8 cellular contexts compared by ENCODE assay signal in genomic region chr1:209899948-209900347, GRCh38. TPM values are rescaled to one million over a fixed set of nuclear protein-coding genes. Genes with fewer than 3 reads are reported as not detected.
DNase-seq lines count a peak whose midpoint lies in the region; ATAC-seq and TF ChIP-seq lines count a peak whose summit lies in the region.

No MANE protein-coding gene starts in this region.

- H3K9me3 Mint-ChIP-seq in activated CD8-positive, alpha-beta T cell treated with anti-CD3 and anti-CD28 coated beads for 36 hours = no peaks in the 10 kb centered on the region

- no peaks in the 10 kb centered on the region for H3K27me3 ChIP-seq in parathyroid adenoma (ENCODE audit: control insufficient read depth, insufficient read depth, low read length)
- H3K27me3 ChIP-seq in tibial nerve = no peaks in the 10 kb centered on the region

- H3K9ac ChIP-seq in parathyroid adenoma = no peak overlapping the region

- DNase-seq in activated CD4-positive, alpha-beta T cell treated with anti-CD3 and anti-CD28 coated beads for 48 hours = peak; percentile 50
- no peak for DNase-seq in activated CD4-positive, alpha-beta T cell treated with anti-CD3 and anti-CD28 coated beads, Interleukin-2, amount 50 U/mL, for 4 hours
- DNase-seq in activated CD8-positive, alpha-beta T cell treated with anti-CD3 and anti-CD28 coated beads for 36 hours = peak; percentile 48
- DNase-seq in tibial nerve (ENCODE audit: low spot score in 2 of 2) = no peak
- DNase-seq in globus pallidus (ENCODE audit: low spot score) = no peak

- no peaks in the 10 kb centered on the region for H3K79me2 ChIP-seq in parathyroid adenoma

- no peak overlapping the region for H3K4me3 Mint-ChIP-seq in activated CD8-positive, alpha-beta T cell treated with anti-CD3 and anti-CD28 coated beads for 36 hours

- no peak overlapping the region for H3K27ac Mint-ChIP-seq in activated CD8-positive, alpha-beta T cell treated with anti-CD3 and anti-CD28 coated beads for 36 hours

- TF ChIP-seq POLR2A in tibial nerve (IDR thresholded peaks at IDR 0.05) = no peak

- no peak for TF ChIP-seq EP300 in tibial nerve (IDR thresholded peaks at IDR 0.05)

- H2AFZ ChIP-seq in parathyroid adenoma = no peak overlapping the region

- H3K36me3 ChIP-seq in HEK293 (ENCODE audit: control insufficient read depth in 2 of 2, insufficient read depth in 1 of 2, low read length in 2 of 2) (no peaks in the 10 kb centered on the region), parathyroid adenoma (ENCODE audit: control insufficient read depth, insufficient read depth, low read length) (no peaks in the 10 kb centered on the region), tibial nerve (no peaks in the 10 kb centered on the region)

- no peak overlapping the region for H3K4me2 ChIP-seq in parathyroid adenoma (ENCODE audit: low read length)

- 59 to 70% methylated on average over 3 of the region's 3 CpGs for WGBS in tibial nerve, 2 donors

- no peak overlapping the region for H3K4me3 ChIP-seq in HEK293 (ENCODE audit: low read depth, low read length)
- no peak overlapping the region for H3K4me3 ChIP-seq in parathyroid adenoma (ENCODE audit: low read depth, low read length)
- H3K4me3 ChIP-seq in tibial nerve = no peak overlapping the region

- CTCF ChIA-PET in HEK293 (lab: Yijun Ruan, JAX) = interaction anchor here (0.6 to 2.3 kb wide), 22 partner anchors 9 to 374 kb away, joined by 3 to 23 read pairs (median 5); no protein-coding TSS in a partner anchor
- CTCF ChIA-PET in activated CD8-positive, alpha-beta T cell treated with anti-CD3 and anti-CD28 coated beads for 36 hours (lab: Charles Lee) = interaction anchor here (0.6 to 1.8 kb wide), 7 partner anchors 10 to 114 kb away, joined by 3 to 7 read pairs (median 4); no protein-coding TSS in a partner anchor

- H3K9me3 ChIP-seq in HEK293 (ENCODE audit: control insufficient read depth, insufficient read depth, low read depth, low read length) (no peaks in the 10 kb centered on the region), parathyroid adenoma (ENCODE audit: control insufficient read depth, low read length) (no peaks in the 10 kb centered on the region), tibial nerve (no peaks in the 10 kb centered on the region)

- TF ChIP-seq CTCF in HEK293 (tag by site-specific recombination; IDR thresholded peaks at IDR 0.05) (no peak), parathyroid adenoma (IDR thresholded peaks at IDR 0.05) (peak; percentile 18), tibial nerve (IDR thresholded peaks at IDR 0.05) (no peak)
- peak; percentile 45 for TF ChIP-seq CTCF in activated CD8-positive, alpha-beta T cell treated with anti-CD3 and anti-CD28 coated beads for 36 hours (IDR thresholded peaks at IDR 0.05)

- peaks cover 3% of the 10 kb centered on the region for H3K27me3 Mint-ChIP-seq in activated CD8-positive, alpha-beta T cell treated with anti-CD3 and anti-CD28 coated beads for 36 hours

- H3K4me1 ChIP-seq in HEK293 (ENCODE audit: control insufficient read depth, insufficient read depth, low read length) = no peaks in the 10 kb centered on the region
- no peaks in the 10 kb centered on the region for H3K4me1 ChIP-seq in parathyroid adenoma
- no peaks in the 10 kb centered on the region for H3K4me1 ChIP-seq in tibial nerve

- no peak overlapping the region for H3K27ac ChIP-seq in HEK293 (ENCODE audit: extremely low read depth, low read depth, low read length)
- H3K27ac ChIP-seq in parathyroid adenoma = no peak overlapping the region
- no peak overlapping the region for H3K27ac ChIP-seq in tibial nerve

- H3K36me3 Mint-ChIP-seq in activated CD8-positive, alpha-beta T cell treated with anti-CD3 and anti-CD28 coated beads for 36 hours (ENCODE audit: low read depth) = no peaks in the 10 kb centered on the region

- no peak for ATAC-seq in activated CD8-positive, alpha-beta T cell treated with anti-CD3 and anti-CD28 coated beads for 36 hours
- no peak for ATAC-seq in HG02885 (IDR thresholded peaks at IDR 0.05; ENCODE audit: poor library complexity, unreplicated experiment)

- intact Hi-C loops in activated CD8-positive, alpha-beta T cell treated with anti-CD3 and anti-CD28 coated beads for 36 hours (cut with micrococcal nuclease) = no loop called here

- no peaks in the 10 kb centered on the region for H3K4me1 Mint-ChIP-seq in activated CD8-positive, alpha-beta T cell treated with anti-CD3 and anti-CD28 coated beads for 36 hours (ENCODE audit: low read depth)

- POLR2A ChIA-PET in HEK293 (lab: Yijun Ruan, JAX) = interaction anchor here (0.5 kb wide), 1 partner anchor 251 kb away, joined by 4 read pairs; no protein-coding TSS in a partner anchor
- POLR2A ChIA-PET in activated CD8-positive, alpha-beta T cell treated with anti-CD3 and anti-CD28 coated beads for 36 hours (lab: Charles Lee) = no interaction called here

TF ChIP-seq in HEK293, 187 proteins besides CTCF, POLR2A, EP300 and RAD21:
- TF ChIP-seq ZNF654 (tag by site-specific recombination; IDR thresholded peaks at IDR 0.05; ENCODE audit: low read depth) (peak; percentile 52), GLI2 (tag by site-specific recombination; IDR thresholded peaks at IDR 0.05; ENCODE audit: borderline replicate concordance, low read depth) (no peak), ZNF202 (tag by site-specific recombination; IDR thresholded peaks at IDR 0.05; ENCODE audit: borderline replicate concordance) (no peak), KLF17 (tag by site-specific recombination; IDR thresholded peaks at IDR 0.05) (no peak), REST (tag by site-specific recombination; IDR thresholded peaks at IDR 0.05) (no peak)
TF ChIP-seq in HEK293: peak in this region for 1.

RNA-seq across cellular contexts. Expression of gene SYT14, which starts 38.1 kb away (rescaled TPM):
- total RNA-seq in activated CD8-positive, alpha-beta T cell treated with anti-CD3 and anti-CD28 coated beads for 36 hours = not detected
- total RNA-seq in tibial nerve = 1 to 10 TPM in 3 of 4 donors, under 1 TPM in 1; 0.98 to 4.2 (median 2.0) TPM

Comparison
In these comparisons a context has a peak if more than half of its experiments do, and no peak if none do; other contexts are left out.
1. DNase-seq: peak in activated CD4-positive, alpha-beta T cell treated with anti-CD3 and anti-CD28 coated beads for 48 hours (single experiment) and activated CD8-positive, alpha-beta T cell treated with anti-CD3 and anti-CD28 coated beads for 36 hours (single experiment); none in activated CD4-positive, alpha-beta T cell treated with anti-CD3 and anti-CD28 coated beads, Interleukin-2, amount 50 U/mL, for 4 hours (0 of 2), tibial nerve (0 of 2) and globus pallidus (single experiment).
2. CTCF ChIP-seq: peak in activated CD8-positive, alpha-beta T cell treated with anti-CD3 and anti-CD28 coated beads for 36 hours (single experiment) and parathyroid adenoma (single experiment); none in HEK293 (single experiment) and tibial nerve (0 of 5).